ENCODE assay signal across 7 cellular contexts in the genomic region with DNA sequence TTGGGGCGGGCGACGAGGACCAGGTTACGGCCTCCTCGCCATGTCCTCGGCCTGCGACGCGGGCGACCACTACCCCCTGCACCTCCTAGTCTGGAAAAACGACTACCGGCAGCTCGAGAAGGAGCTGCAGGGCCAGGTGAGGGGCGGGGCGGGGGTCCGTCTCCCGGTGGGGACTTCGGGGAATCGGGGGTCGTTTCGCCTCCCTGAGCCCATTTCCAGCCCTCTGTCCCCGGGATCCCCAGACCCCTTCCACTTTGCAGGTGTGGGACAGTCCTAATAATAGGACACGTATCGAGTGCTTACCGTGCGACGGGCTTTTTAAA. TPM values are rescaled to one million over a fixed set of nuclear protein-coding genes. Genes with fewer than 3 reads are reported as not detected.
A peak's percentile ranks its signal among the peaks of the same experiment; 100 is the strongest.
DNase-seq lines count a peak whose midpoint lies in the region; ATAC-seq and TF ChIP-seq lines count a peak whose summit lies in the region.

No MANE protein-coding gene starts in this region.

- no peak for TF ChIP-seq CTCF in activated CD8-positive, alpha-beta T cell treated with anti-CD3 and anti-CD28 coated beads for 36 hours (IDR thresholded peaks at IDR 0.05)

- peaks cover 5% of the 10 kb centered on the region for H3K36me3 Mint-ChIP-seq in activated CD8-positive, alpha-beta T cell treated with anti-CD3 and anti-CD28 coated beads for 36 hours (ENCODE audit: low read depth)
- H3K36me3 Mint-ChIP-seq in stimulated activated naive B cell treated with anti-CD40 and anti-IgM and Interleukin-4, amounts not matched to agents 10 μg/mL and 1 μg/mL and 100 μg/mL, for 72 hours = peaks cover 15 to 17% of the 10 kb centered on the region in 2 donors

- POLR2A ChIA-PET in activated CD8-positive, alpha-beta T cell treated with anti-CD3 and anti-CD28 coated beads for 36 hours (lab: Charles Lee) = interaction anchor here (1.3 to 3.5 kb wide), 3 partner anchors 12 to 33 kb away, joined by 3 to 20 read pairs (median 9); no protein-coding TSS in a partner anchor

- no peaks in the 10 kb centered on the region for H3K9me3 ChIP-seq in iPS-18c (ENCODE audit: control insufficient read depth, insufficient read depth, low read length)

- ATAC-seq in HG02870 (IDR thresholded peaks at IDR 0.05; ENCODE audit: unreplicated experiment) = peak; percentile 2
- no peak for ATAC-seq in activated CD8-positive, alpha-beta T cell treated with anti-CD3 and anti-CD28 coated beads for 36 hours
- no peak for ATAC-seq in stimulated activated naive B cell treated with anti-CD40 and anti-IgM and Interleukin-4, amounts not matched to agents 10 μg/mL and 1 μg/mL and 100 μg/mL, for 72 hours (replicated peaks)
- no peak for ATAC-seq in GM18907 (IDR thresholded peaks at IDR 0.05; ENCODE audit: unreplicated experiment)

- intact Hi-C loops in activated CD8-positive, alpha-beta T cell treated with anti-CD3 and anti-CD28 coated beads for 36 hours (cut with micrococcal nuclease) = no loop called here

- no peaks in the 10 kb centered on the region for H3K9me3 Mint-ChIP-seq in activated CD8-positive, alpha-beta T cell treated with anti-CD3 and anti-CD28 coated beads for 36 hours
- no peaks in the 10 kb centered on the region for H3K9me3 Mint-ChIP-seq in stimulated activated naive B cell treated with anti-CD40 and anti-IgM and Interleukin-4, amounts not matched to agents 10 μg/mL and 1 μg/mL and 100 μg/mL, for 72 hours

- H3K4me3 ChIP-seq in iPS-18c (ENCODE audit: insufficient read depth, low read depth, low read length) = peak overlapping the region; percentile 81

- peak overlapping the region; percentile 90 for H3K27ac Mint-ChIP-seq in activated CD8-positive, alpha-beta T cell treated with anti-CD3 and anti-CD28 coated beads for 36 hours
- peak overlapping the region; percentile 98 for H3K27ac Mint-ChIP-seq in stimulated activated naive B cell treated with anti-CD40 and anti-IgM and Interleukin-4, amounts not matched to agents 10 μg/mL and 1 μg/mL and 100 μg/mL, for 72 hours

- H3K4me1 Mint-ChIP-seq in activated CD8-positive, alpha-beta T cell treated with anti-CD3 and anti-CD28 coated beads for 36 hours (ENCODE audit: low read depth) = peaks cover 50% of the 10 kb centered on the region
- H3K4me1 Mint-ChIP-seq in stimulated activated naive B cell treated with anti-CD40 and anti-IgM and Interleukin-4, amounts not matched to agents 10 μg/mL and 1 μg/mL and 100 μg/mL, for 72 hours = peaks cover 30 to 62% of the 10 kb centered on the region in 2 donors

- CTCF ChIA-PET in activated CD8-positive, alpha-beta T cell treated with anti-CD3 and anti-CD28 coated beads for 36 hours (lab: Charles Lee) = interaction anchor here (1.2 kb wide), 1 partner anchor 25 kb away, joined by 3 read pairs; no protein-coding TSS in a partner anchor

- DNase-seq in activated CD8-positive, alpha-beta T cell treated with anti-CD3 and anti-CD28 coated beads for 36 hours = no peak
- no peak for DNase-seq in stimulated activated naive B cell treated with anti-CD40 and anti-IgM and Interleukin-4, amounts not matched to agents 10 μg/mL and 1 μg/mL and 100 μg/mL, for 72 hours
- no peak for DNase-seq in NCI-H524 (lab: John Stamatoyannopoulos, UW)
- no peak for DNase-seq in stimulated activated CD4-positive, alpha-beta T cell treated with anti-CD3 and anti-CD28 coated beads, Interleukin-4, amount 100 ng/mL, for 1 hour

- H3K27me3 Mint-ChIP-seq in activated CD8-positive, alpha-beta T cell treated with anti-CD3 and anti-CD28 coated beads for 36 hours = no peaks in the 10 kb centered on the region
- no peaks in the 10 kb centered on the region for H3K27me3 Mint-ChIP-seq in stimulated activated naive B cell treated with anti-CD40 and anti-IgM and Interleukin-4, amounts not matched to agents 10 μg/mL and 1 μg/mL and 100 μg/mL, for 72 hours

- peak overlapping the region; percentile 93 for H3K4me3 Mint-ChIP-seq in activated CD8-positive, alpha-beta T cell treated with anti-CD3 and anti-CD28 coated beads for 36 hours
- H3K4me3 Mint-ChIP-seq in stimulated activated naive B cell treated with anti-CD40 and anti-IgM and Interleukin-4, amounts not matched to agents 10 μg/mL and 1 μg/mL and 100 μg/mL, for 72 hours = peak overlapping the region; percentile 99

RNA-seq across cellular contexts. Expression of gene ANKRD13A, which starts 0.4 kb away (rescaled TPM):
- 10 to 100 TPM; 33.4 to 37.5 TPM for total RNA-seq in activated CD8-positive, alpha-beta T cell treated with anti-CD3 and anti-CD28 coated beads for 36 hours

RNA-seq across cellular contexts. Expression of gene GIT2, which starts 3.4 kb away (rescaled TPM):
- 10 to 100 TPM; 49.2 to 49.6 TPM for total RNA-seq in activated CD8-positive, alpha-beta T cell treated with anti-CD3 and anti-CD28 coated beads for 36 hours

RNA-seq across cellular contexts. Expression of gene C12orf76, which starts 48.7 kb away (rescaled TPM):
- total RNA-seq in activated CD8-positive, alpha-beta T cell treated with anti-CD3 and anti-CD28 coated beads for 36 hours = 10 to 100 TPM in 1 of 2 experiments, 1 to 10 TPM in 1; 9.7 to 11.0 TPM
